ENCODE assay signal across 11 cellular contexts in the genomic region with DNA sequence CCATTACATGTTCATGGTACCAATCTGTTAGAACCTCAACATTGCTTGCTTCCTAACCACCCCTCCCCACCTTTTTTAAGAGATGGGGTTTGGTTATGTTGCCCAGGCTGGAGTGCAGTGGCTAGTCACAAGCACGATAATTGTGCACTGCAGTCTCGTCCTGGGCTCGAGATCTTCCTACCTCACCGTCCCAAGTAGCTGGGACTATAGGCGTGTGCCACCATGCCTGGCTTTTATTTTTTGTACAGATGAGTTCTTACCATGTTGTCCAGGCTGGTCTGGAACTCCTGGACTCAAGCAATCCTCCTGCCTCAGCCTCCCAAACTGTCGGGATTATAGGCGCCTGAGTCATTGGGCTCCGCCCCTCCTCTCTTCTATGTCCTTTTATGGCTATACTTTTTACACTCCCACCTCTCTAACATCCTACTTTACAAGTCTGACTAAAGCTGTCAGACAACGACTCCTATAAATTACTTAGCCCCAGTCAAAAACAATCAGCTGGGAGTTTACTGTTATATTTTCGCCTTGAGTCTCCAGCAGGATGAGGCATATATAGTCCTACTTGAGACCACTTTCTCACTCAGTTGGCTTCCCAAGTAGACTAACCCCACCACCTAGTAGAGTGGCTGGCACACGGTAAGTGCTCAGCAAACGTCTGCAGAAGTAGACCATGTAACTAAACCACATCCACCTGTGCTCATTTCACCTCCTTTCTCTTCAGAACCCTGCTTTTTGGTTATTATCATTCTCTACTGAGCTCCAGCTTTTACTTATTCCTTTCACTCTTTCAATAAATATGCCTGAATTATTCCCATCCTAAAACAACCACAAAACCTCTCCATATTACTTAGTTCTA. TPM values are rescaled to one million over a fixed set of nuclear protein-coding genes. Genes with fewer than 3 reads are reported as not detected.
DNase-seq lines count a peak whose midpoint lies in the region; FAIRE-seq and TF ChIP-seq lines count a peak whose summit lies in the region.
"Had no signal": no experiment of that assay in that cellular context is flagged by ENCODE, and none has a peak within 500 bp of the region (broad histone marks: within the 10 kb centered on the region; RNA-seq: fewer than 3 reads in every experiment).

No MANE protein-coding gene starts in this region.

- CTCF ChIA-PET in endothelial cell of umbilical vein (lab: Charles Lee) = interaction anchor here (1.1 to 13.1 kb wide), 3 partner anchors 36 to 306 kb away, joined by 3 to 288 read pairs (median 7); partner anchors contain the start of gene MCL1

- H3K36me3 ChIP-seq in SU-DHL-6 (ENCODE audit: low read length) (peaks cover 21% of the 10 kb centered on the region), endothelial cell of umbilical vein (ENCODE audit: control insufficient read depth in 2 of 2, extremely low read depth in 1 of 2, insufficient read depth in 2 of 2, low read length in 2 of 2) (peaks cover 0 to 3% of the 10 kb centered on the region in 2 experiments), stomach (peaks cover 13 to 47% (median 40%) of the 10 kb centered on the region in 4 donors)

- no peaks in the 10 kb centered on the region for H3K9me3 Mint-ChIP-seq in activated T-cell treated with anti-CD3 and anti-CD28 coated beads, Interleukin-2, amount 50 U/mL, for 24 hours

- intact Hi-C loops in endothelial cell of umbilical vein (cut with micrococcal nuclease) (no loop called here), stomach (cut with DNase I; ENCODE audit: low total_unique reads) (no loop called here)

- BruUV-seq in endothelial cell of umbilical vein (replicated peaks; lab: Mats Ljungman, UMichigan) = no TSS peak

- WGBS in stomach, 5 donors = 87 to 90% (median 90%) methylated on average over 12 of the region's 12 CpGs

- TF ChIP-seq POLR2A in endothelial cell of umbilical vein (IDR thresholded peaks at IDR 0.05; ENCODE audit: low read depth, low read length) (no peak), stomach (IDR thresholded peaks at IDR 0.05) (no peak)

- H3K4me3 ChIP-seq in SU-DHL-6 (ENCODE audit: insufficient read depth, low read length, poor library complexity, severe bottlenecking) = no peak overlapping the region
- no peak overlapping the region for H3K4me3 ChIP-seq in endothelial cell of umbilical vein (replicated peaks in 1 of 3; ENCODE audit: insufficient read depth in 1 of 3, low read depth in 1 of 3, low read length in 3 of 3)
- H3K4me3 ChIP-seq in stomach = no peak overlapping the region
- H3K4me3 ChIP-seq: tibial artery had no signal

- H3K27ac Mint-ChIP-seq in activated T-cell treated with anti-CD3 and anti-CD28 coated beads, Interleukin-2, amount 50 U/mL, for 24 hours = peak overlapping the region; percentile 85

- peaks cover 5% of the 10 kb centered on the region; the same call in 1 of the 2 replicates for H3K79me2 ChIP-seq in SU-DHL-6 (ENCODE audit: insufficient read depth, low read length)
- H3K79me2 ChIP-seq in endothelial cell of umbilical vein (ENCODE audit: control insufficient read depth, insufficient read depth, low read length) = peaks cover 12% of the 10 kb centered on the region

- POLR2A ChIA-PET in endothelial cell of umbilical vein (lab: Charles Lee) = interaction anchor here (1.3 kb wide), 1 partner anchor 36 kb away, joined by 4 read pairs; the partner anchor contains the start of gene MCL1

- no peaks in the 10 kb centered on the region for H3K9me2 ChIP-seq in SU-DHL-6 (replicated peaks; ENCODE audit: insufficient read depth, low read length)
- H3K9me2 ChIP-seq: SK-N-SH had no signal

- H3K27me3 ChIP-seq in SU-DHL-6 (ENCODE audit: low read length) (no peaks in the 10 kb centered on the region), endothelial cell of umbilical vein (ENCODE audit: control insufficient read depth in 2 of 2, insufficient read depth in 2 of 2, low read length in 2 of 2) (no peaks in the 10 kb centered on the region), stomach (no peaks in the 10 kb centered on the region)
- H3K27me3 ChIP-seq: tibial artery had no signal

- DNase-seq in activated T-cell treated with anti-CD3 and anti-CD28 coated beads, Interleukin-2, amount 50 U/mL, for 24 hours = no peak
- DNase-seq in activated T-cell treated with anti-CD3 and anti-CD28 coated beads for 4 hours (no peak), endothelial cell of umbilical vein (ENCODE audit: low read depth, low spot score) (no peak), stomach (no peak), mucosa of gallbladder (ENCODE audit: low spot score) (no peak), midbrain (lab: John Stamatoyannopoulos, UW) (no peak), GM19238 (ENCODE audit: insufficient read length, low spot score) (no peak)
- DNase-seq: NCI-H1092 treated with DMSO at 0.1 percent for 48 hours, SK-N-SH had no signal

- no peak overlapping the region for H2AFZ ChIP-seq in SU-DHL-6 (ENCODE audit: low read depth, low read length, severe bottlenecking)
- H2AFZ ChIP-seq in endothelial cell of umbilical vein (ENCODE audit: low read depth, low read length) = no peak overlapping the region

- H3K4me3 Mint-ChIP-seq in activated T-cell treated with anti-CD3 and anti-CD28 coated beads, Interleukin-2, amount 50 U/mL, for 24 hours = peak overlapping the region; percentile 37

- H3K9me1 ChIP-seq in endothelial cell of umbilical vein (replicated peaks; ENCODE audit: control insufficient read depth, extremely low read depth, insufficient read depth, low read length) = no peaks in the 10 kb centered on the region

- H4K20me1 ChIP-seq in SU-DHL-6 (ENCODE audit: low read depth, low read length) (no peaks in the 10 kb centered on the region), endothelial cell of umbilical vein (replicated peaks; ENCODE audit: control insufficient read depth, extremely low read depth, insufficient read depth, low read length) (no peaks in the 10 kb centered on the region)

- peaks cover 51% of the 10 kb centered on the region for H3K36me3 Mint-ChIP-seq in activated T-cell treated with anti-CD3 and anti-CD28 coated beads, Interleukin-2, amount 50 U/mL, for 24 hours (ENCODE audit: low read depth)

- H3K4me1 ChIP-seq in endothelial cell of umbilical vein (ENCODE audit: control insufficient read depth, extremely low read depth, insufficient read depth, low read length) (peaks cover 54% of the 10 kb centered on the region), stomach (peaks cover 44 to 71% (median 60%) of the 10 kb centered on the region in 4 donors)

- H3K27me3 Mint-ChIP-seq in activated T-cell treated with anti-CD3 and anti-CD28 coated beads, Interleukin-2, amount 50 U/mL, for 24 hours = no peaks in the 10 kb centered on the region

- H3K9ac ChIP-seq in SU-DHL-6 (ENCODE audit: low read length) = no peak overlapping the region
- no peak overlapping the region for H3K9ac ChIP-seq in endothelial cell of umbilical vein (replicated peaks; ENCODE audit: extremely low read depth, insufficient read depth, low read length)
- H3K9ac ChIP-seq: SK-N-SH had no signal

- H3K27ac ChIP-seq in SU-DHL-6 (ENCODE audit: low read depth, low read length) (peak overlapping the region; percentile 66), endothelial cell of umbilical vein (ENCODE audit: insufficient read depth, low read depth, low read length) (peak overlapping the region; percentile 33), stomach (peak overlapping the region in 4 of 5 donors; percentile 7 to 89 (median 66))

- no peaks in the 10 kb centered on the region for H3K9me3 ChIP-seq in SU-DHL-6 (ENCODE audit: insufficient read depth, low read length)
- no peaks in the 10 kb centered on the region for H3K9me3 ChIP-seq in endothelial cell of umbilical vein (replicated peaks; ENCODE audit: control insufficient read depth, insufficient read depth, low read length)
- H3K9me3 ChIP-seq in stomach = no peaks in the 10 kb centered on the region
- H3K9me3 ChIP-seq: SK-N-SH, tibial artery had no signal

- no peak for TF ChIP-seq CTCF in SU-DHL-6 (IDR thresholded peaks at IDR 0.05; ENCODE audit: insufficient read depth, low read length, poor library complexity, severe bottlenecking)
- TF ChIP-seq CTCF in endothelial cell of umbilical vein (IDR thresholded peaks at IDR 0.05; ENCODE audit: extremely low read depth in 1 of 2, insufficient read depth in 1 of 2, low read depth in 1 of 2, low read length in 2 of 2) = no peak
- TF ChIP-seq CTCF in stomach (IDR thresholded peaks at IDR 0.05) = no peak

- TF ChIP-seq EP300 in stomach (IDR thresholded peaks at IDR 0.05) = no peak

- H3K4me1 Mint-ChIP-seq in activated T-cell treated with anti-CD3 and anti-CD28 coated beads, Interleukin-2, amount 50 U/mL, for 24 hours (ENCODE audit: low read depth) = peaks cover 80% of the 10 kb centered on the region

- dilution Hi-C loops in endothelial cell of umbilical vein (cut with MboI; ENCODE audit: extremely low pct_ligation_motif_present, low sequenced_read_pairs) = no loop called here

- H3K4me2 ChIP-seq in SU-DHL-6 (ENCODE audit: low read depth, low read length, poor library complexity, severe bottlenecking) (no peak overlapping the region), endothelial cell of umbilical vein (ENCODE audit: insufficient read depth, low read length) (no peak overlapping the region)
- H3K4me2 ChIP-seq: SK-N-SH had no signal

- H3F3A ChIP-seq in SU-DHL-6 (ENCODE audit: insufficient read depth) = peaks cover 65% of the 10 kb centered on the region

- FAIRE-seq in endothelial cell of umbilical vein (lab: Jason Lieb, UNC) = no peak

RNA-seq across cellular contexts. Expression of gene ENSA, which starts 13.8 kb away (rescaled TPM):
- total RNA-seq in endothelial cell of umbilical vein (155 and 162 TPM in 2 replicates), stomach (100 to 1,000 TPM; 106 to 349 (median 133) TPM), mucosa of gallbladder (181 TPM)
- polyA plus RNA-seq in endothelial cell of umbilical vein (30.5 and 32.4 TPM in 2 replicates), stomach (100 to 1,000 TPM; 119 to 207 (median 150) TPM)
- 111 and 131 TPM in 2 replicates for polyA plus RNA-seq in endothelial cell of umbilical vein (2011; cell fraction: cytosol; rRNA removed)
- polyA plus RNA-seq in endothelial cell of umbilical vein (2011; cell fraction: nucleus; rRNA removed) = 42.8 and 60.9 TPM in 2 replicates
- 83.2 and 112 TPM in 2 replicates for polyA plus RNA-seq in endothelial cell of umbilical vein (2012)
- polyA minus RNA-seq in endothelial cell of umbilical vein = 20.8 and 22.0 TPM in 2 replicates
- 45.0 TPM for polyA minus RNA-seq in endothelial cell of umbilical vein (2011; cell fraction: cytosol; rRNA and poly(A)+ RNA removed)
- 22.8 and 31.9 TPM in 2 replicates for polyA minus RNA-seq in endothelial cell of umbilical vein (2011; cell fraction: nucleus; rRNA and poly(A)+ RNA removed)

RNA-seq across cellular contexts. Expression of gene MCL1, which starts 36.2 kb away (rescaled TPM):
- total RNA-seq in endothelial cell of umbilical vein (186 and 212 TPM in 2 replicates), stomach (100 to 1,000 TPM in 4 of 5 donors, 10 to 100 TPM in 1; 87.5 to 330 (median 142) TPM), mucosa of gallbladder (231 TPM)
- polyA plus RNA-seq in endothelial cell of umbilical vein (63.9 and 87.3 TPM in 2 replicates), stomach (100 to 1,000 TPM in 2 of 3 donors, 10 to 100 TPM in 1; 77.7 to 127 (median 115) TPM)
- polyA plus RNA-seq in endothelial cell of umbilical vein (2011; cell fraction: cytosol; rRNA removed) = 71.3 and 83.7 TPM in 2 replicates
- 334 and 381 TPM in 2 replicates for polyA plus RNA-seq in endothelial cell of umbilical vein (2011; cell fraction: nucleus; rRNA removed)
- polyA plus RNA-seq in endothelial cell of umbilical vein (2012) = 120 and 171 TPM in 2 replicates
- polyA minus RNA-seq in endothelial cell of umbilical vein = 129 and 158 TPM in 2 replicates
- polyA minus RNA-seq in endothelial cell of umbilical vein (2011; cell fraction: cytosol; rRNA and poly(A)+ RNA removed) = 105 TPM
- polyA minus RNA-seq in endothelial cell of umbilical vein (2011; cell fraction: nucleus; rRNA and poly(A)+ RNA removed) = 263 and 290 TPM in 2 replicates
